Comparison of ENCODE assay signal across 9 cellular contexts in genomic region chr19:38061294-38061693, GRCh38.
DNase-seq lines count a peak whose midpoint lies in the region; ATAC-seq, FAIRE-seq and TF ChIP-seq lines count a peak whose summit lies in the region.
"Had no signal": no experiment of that assay in that cellular context is flagged by ENCODE, and none has a peak within 500 bp of the region (broad histone marks: within the 10 kb centered on the region; RNA-seq: fewer than 3 reads in every experiment).

No MANE protein-coding gene starts in this region.

- no peak for FAIRE-seq in H1 (lab: Jason Lieb, UNC)

- H4K8ac ChIP-seq in H1 (ENCODE audit: extremely low read depth, insufficient read depth, low read length) = no peak overlapping the region
- H4K8ac ChIP-seq in trophoblast cell (ENCODE audit: low read depth, low read length) = no peak overlapping the region

- H3K9me3 ChIP-seq in Panc1 (ENCODE audit: control insufficient read depth, insufficient read depth, low read depth, low read length) (no peaks in the 10 kb centered on the region), H1 (ENCODE audit: insufficient read depth in 2 of 2, low read depth in 1 of 2, low read length in 1 of 2) (no peaks in the 10 kb centered on the region; a peak in 1 of 4 replicates), trophoblast cell (ENCODE audit: insufficient read depth, low read depth, low read length) (no peaks in the 10 kb centered on the region)
- H3K9me3 ChIP-seq: gastrocnemius medialis had no signal

- no peak for TF ChIP-seq RAD21 in H1 (IDR thresholded peaks at IDR 0.05 in 1 of 2, conservative IDR thresholded peaks at IDR 0.05 in 1 of 2; ENCODE audit: low read depth in 2 of 2, low read length in 2 of 2)

- H4K20me1 ChIP-seq in H1 (replicated peaks in 1 of 2; ENCODE audit: control insufficient read depth in 1 of 2, insufficient read depth in 2 of 2, low read length in 2 of 2) = peaks cover 0 to under 1% of the 10 kb centered on the region in 2 experiments

- H4K12ac ChIP-seq in trophoblast cell (ENCODE audit: low read depth, low read length) = no peak overlapping the region

- in situ Hi-C loops in Panc1 (cut with HindIII; ENCODE audit: low pct_unique_long_range_greater_than_20kb, low sequenced_read_pairs) = loop anchor here (5.0 kb wide), 1 partner anchor 64 kb away; no protein-coding TSS in a partner anchor

- H3K14ac ChIP-seq in H1 (ENCODE audit: insufficient read length) = no peak overlapping the region
- H3K14ac ChIP-seq in trophoblast cell (ENCODE audit: low read length) = no peak overlapping the region

- no peak for TF ChIP-seq POLR2A in H1 (IDR thresholded peaks at IDR 0.05; ENCODE audit: control extremely low read depth in 1 of 2, low read depth in 2 of 2, low read length in 2 of 2)

- WGBS in H1 (ENCODE audit: extremely low coverage in 1 of 2, insufficient coverage in 1 of 2, insufficient read length in 1 of 2, insufficient replicate concordance in 2 of 2, low coverage in 1 of 2, low lambda C conversion rate in 2 of 2, missing lambda C conversion rate in 1 of 2), 2 experiments = 87% methylated on average over 7 of the region's 7 CpGs; no CpG with 5 or more reads in 1 of the 2 experiments
- no CpG with 5 or more reads among the region's 7 CpGs for WGBS in trophoblast cell (ENCODE audit: extremely low coverage, insufficient coverage, insufficient read length)

- intact Hi-C loops in Panc1 (cut with micrococcal nuclease; ENCODE audit: unreplicated experiment) = no loop called here

- DNase-seq in GM03348 (ENCODE audit: low spot score) = peak; percentile 90
- no peak for DNase-seq in Panc1 (ENCODE audit: low read depth, low spot score)
- no peak for DNase-seq in H1 (ENCODE audit: low read depth in 1 of 2, low spot score in 2 of 2)
- DNase-seq in trophoblast cell = peak; percentile 85 to 87
- no peak for DNase-seq in stimulated activated naive CD4-positive, alpha-beta T cell treated with Interleukin-2 at 50 U/mL for 16 hours (lab: John Stamatoyannopoulos, UW)
- DNase-seq in SK-N-DZ (ENCODE audit: low spot score) = no peak
- DNase-seq: gastrocnemius medialis had no signal

- H3K4me3 ChIP-seq in Panc1 (ENCODE audit: low read depth in 2 of 2, low read length in 2 of 2) (no peak overlapping the region), H1 (ENCODE audit: extremely low read depth in 1 of 4, insufficient read depth in 2 of 4, low read depth in 3 of 4, low read length in 4 of 4) (no peak overlapping the region), trophoblast cell (ENCODE audit: low read depth, low read length) (no peak overlapping the region)
- H3K4me3 ChIP-seq: gastrocnemius medialis had no signal

- H3K23ac ChIP-seq in H1 (ENCODE audit: insufficient read length) = no peak overlapping the region
- H3K23ac ChIP-seq in trophoblast cell (ENCODE audit: low read length) = no peak overlapping the region

- H3K4me1 ChIP-seq in Panc1 (ENCODE audit: control insufficient read depth, insufficient read depth, low read length) (peaks cover 18% of the 10 kb centered on the region), H1 (replicated peaks in 1 of 4; ENCODE audit: control insufficient read depth in 3 of 4, insufficient read depth in 4 of 4, low read length in 3 of 4) (peaks cover 3 to 15% (median 11%) of the 10 kb centered on the region in 4 experiments), trophoblast cell (ENCODE audit: control insufficient read depth in 1 of 2, insufficient read depth in 2 of 2, low read length in 2 of 2) (peaks cover 13 to 18% of the 10 kb centered on the region in 2 experiments)

- POLR2A ChIA-PET in Panc1 (lab: Charles Lee) = no interaction called here
- POLR2A ChIA-PET in H1 (lab: Charles Lee; ENCODE audit: partially characterized antibody) = interaction anchor here (2.0 kb wide), 1 partner anchor 10 kb away, joined by 4 read pairs; no protein-coding TSS in a partner anchor

- H3K9ac ChIP-seq in H1 (replicated peaks in 1 of 4; ENCODE audit: extremely low read depth in 1 of 4, low read depth in 3 of 4, low read length in 3 of 4) = no peak overlapping the region
- no peak overlapping the region for H3K9ac ChIP-seq in trophoblast cell (ENCODE audit: low read length)

- no peak for TF ChIP-seq EP300 in H1 (IDR thresholded peaks at IDR 0.05; ENCODE audit: borderline replicate concordance in 1 of 2, low read depth in 2 of 2, low read length in 2 of 2)

- no peaks in the 10 kb centered on the region for H3K23me2 ChIP-seq in H1 (ENCODE audit: low read depth, low read length)

- H2AK5ac ChIP-seq in H1 (ENCODE audit: low read depth, low read length) = no peak overlapping the region
- H2AK5ac ChIP-seq in trophoblast cell (ENCODE audit: low read length) = no peak overlapping the region

- H2AFZ ChIP-seq in H1 (ENCODE audit: low read length) (no peak overlapping the region), trophoblast cell (ENCODE audit: insufficient read depth, low read length, poor library complexity) (no peak overlapping the region)

- H3K27ac ChIP-seq in Panc1 (ENCODE audit: low read length) (peak overlapping the region; percentile 62; the same call in 1 of the 2 replicates), H1 (ENCODE audit: low read depth, low read length) (no peak overlapping the region), trophoblast cell (ENCODE audit: low read depth, low read length) (no peak overlapping the region)
- H3K27ac ChIP-seq: gastrocnemius medialis had no signal

- ATAC-seq in Panc1 (no peak), HG03196 (IDR thresholded peaks at IDR 0.05; ENCODE audit: unreplicated experiment) (no peak)
- no peak for ATAC-seq in activated CD4-positive, CD25-positive, alpha-beta regulatory T cell treated with anti-CD3 and anti-CD28 coated beads, Interleukin-2, amount 50 U/mL, for 24 hours
- ATAC-seq: gastrocnemius medialis had no signal

- H3K79me2 ChIP-seq in H1 (ENCODE audit: control insufficient read depth in 1 of 2, insufficient read depth in 2 of 2, low read length in 2 of 2) (peaks cover 0 to 14% of the 10 kb centered on the region in 2 experiments; a peak in 2 of 4 replicates), trophoblast cell (ENCODE audit: control insufficient read depth, insufficient read depth, low read length, poor library complexity) (peaks cover 3% of the 10 kb centered on the region)

- no peak overlapping the region for H2BK20ac ChIP-seq in H1 (ENCODE audit: low read length)

- H3K79me1 ChIP-seq in H1 (ENCODE audit: low read depth, low read length) (peaks cover 7% of the 10 kb centered on the region; the same call in 1 of the 2 replicates), trophoblast cell (ENCODE audit: low read length) (peaks cover 8% of the 10 kb centered on the region)

- H4K91ac ChIP-seq in H1 (replicated peaks; ENCODE audit: insufficient read length, low read length) = no peak overlapping the region
- no peak overlapping the region for H4K91ac ChIP-seq in trophoblast cell (ENCODE audit: low read depth, low read length)

- H3K4ac ChIP-seq in H1 (replicated peaks; ENCODE audit: insufficient read length, low read depth, low read length) = no peak overlapping the region
- no peak overlapping the region for H3K4ac ChIP-seq in trophoblast cell (ENCODE audit: low read depth, low read length)

- peak overlapping the region; percentile 19; the same call in 1 of the 2 replicates for H3K18ac ChIP-seq in H1 (ENCODE audit: extremely low read depth, low read length)
- no peak overlapping the region for H3K18ac ChIP-seq in trophoblast cell (ENCODE audit: low read length)

- no peaks in the 10 kb centered on the region for H3K36me3 ChIP-seq in Panc1 (ENCODE audit: control insufficient read depth, insufficient read depth, low read length)
- H3K36me3 ChIP-seq in H1 (ENCODE audit: control insufficient read depth in 2 of 4, insufficient read depth in 4 of 4, low read length in 3 of 4) = no peaks in the 10 kb centered on the region
- no peaks in the 10 kb centered on the region for H3K36me3 ChIP-seq in trophoblast cell (ENCODE audit: control insufficient read depth in 1 of 2, insufficient read depth in 2 of 2, low read length in 2 of 2)
- H3K36me3 ChIP-seq: gastrocnemius medialis had no signal

- BruUV-seq in Panc1 (replicated peaks; lab: Mats Ljungman, UMichigan) = no TSS peak

- TF ChIP-seq CTCF in Panc1 (IDR thresholded peaks at IDR 0.05) (no peak), H1 (IDR thresholded peaks at IDR 0.05; ENCODE audit: control extremely low read depth in 1 of 3, insufficient read depth in 1 of 3, low read depth in 1 of 3, low read length in 3 of 3) (no peak)

- H2BK12ac ChIP-seq in H1 (ENCODE audit: low read depth, low read length) (no peak overlapping the region), trophoblast cell (ENCODE audit: low read length) (no peak overlapping the region)

- CTCF ChIA-PET in Panc1 (lab: Charles Lee) = no interaction called here
- CTCF ChIA-PET in H1 (lab: Charles Lee; ENCODE audit: partially characterized antibody) = interaction anchor here (1.7 kb wide), 1 partner anchor 8 kb away, joined by 7 read pairs; no protein-coding TSS in a partner anchor

- no peak overlapping the region for H4K5ac ChIP-seq in H1 (ENCODE audit: insufficient read length, low read depth, low read length)

- no peak overlapping the region for H3K56ac ChIP-seq in H1 (replicated peaks; ENCODE audit: insufficient read length, low read depth, low read length)

- H2BK5ac ChIP-seq in H1 (ENCODE audit: low read depth, low read length) = no peak overlapping the region; the same call in 1 of the 2 replicates
- no peak overlapping the region for H2BK5ac ChIP-seq in trophoblast cell (ENCODE audit: low read depth, low read length, poor library complexity)

- H2BK120ac ChIP-seq in H1 (replicated peaks; ENCODE audit: low read depth, low read length) = no peak overlapping the region
- no peak overlapping the region for H2BK120ac ChIP-seq in trophoblast cell (ENCODE audit: insufficient read depth, low read length, poor library complexity)

- H3K27me3 ChIP-seq in Panc1 (ENCODE audit: control insufficient read depth, insufficient read depth, low read length) (no peaks in the 10 kb centered on the region), H1 (replicated peaks in 1 of 4; ENCODE audit: control insufficient read depth in 3 of 4, extremely low read depth in 1 of 4, insufficient read depth in 3 of 4, low read length in 3 of 4) (no peaks in the 10 kb centered on the region), trophoblast cell (ENCODE audit: insufficient read depth, low read length) (no peaks in the 10 kb centered on the region)
- H3K27me3 ChIP-seq: gastrocnemius medialis had no signal

- H3K4me2 ChIP-seq in H1 (ENCODE audit: insufficient read depth in 1 of 2, low read depth in 2 of 2, low read length in 2 of 2) (no peak overlapping the region), trophoblast cell (ENCODE audit: low read length) (no peak overlapping the region)

- H2BK15ac ChIP-seq in H1 (ENCODE audit: low read length) = no peak overlapping the region

TF ChIP-seq in H1, 55 proteins besides CTCF, POLR2A, EP300 and RAD21 (continues in another document):
- TF ChIP-seq ZNF274 (IDR thresholded peaks at IDR 0.05; ENCODE audit: borderline replicate concordance, extremely low read depth, low read length) (no peak), RXRA (IDR thresholded peaks at IDR 0.05; ENCODE audit: insufficient read depth, low read depth, low read length) (no peak), RBBP5 (IDR thresholded peaks at IDR 0.05; ENCODE audit: borderline replicate concordance, low read depth, low read length) (no peak), SIRT6 (IDR thresholded peaks at IDR 0.05; ENCODE audit: low read length) (no peak)

Comparison
In these comparisons a context has a peak if more than half of its experiments do, and no peak if none do; other contexts are left out.
1. DNase-seq: peak in GM03348 (single experiment) and trophoblast cell (2 of 2); none in Panc1 (single experiment), H1 (0 of 2), stimulated activated naive CD4-positive, alpha-beta T cell treated with Interleukin-2 at 50 U/mL for 16 hours (single experiment) and SK-N-DZ (single experiment).